In the genomic region with DNA sequence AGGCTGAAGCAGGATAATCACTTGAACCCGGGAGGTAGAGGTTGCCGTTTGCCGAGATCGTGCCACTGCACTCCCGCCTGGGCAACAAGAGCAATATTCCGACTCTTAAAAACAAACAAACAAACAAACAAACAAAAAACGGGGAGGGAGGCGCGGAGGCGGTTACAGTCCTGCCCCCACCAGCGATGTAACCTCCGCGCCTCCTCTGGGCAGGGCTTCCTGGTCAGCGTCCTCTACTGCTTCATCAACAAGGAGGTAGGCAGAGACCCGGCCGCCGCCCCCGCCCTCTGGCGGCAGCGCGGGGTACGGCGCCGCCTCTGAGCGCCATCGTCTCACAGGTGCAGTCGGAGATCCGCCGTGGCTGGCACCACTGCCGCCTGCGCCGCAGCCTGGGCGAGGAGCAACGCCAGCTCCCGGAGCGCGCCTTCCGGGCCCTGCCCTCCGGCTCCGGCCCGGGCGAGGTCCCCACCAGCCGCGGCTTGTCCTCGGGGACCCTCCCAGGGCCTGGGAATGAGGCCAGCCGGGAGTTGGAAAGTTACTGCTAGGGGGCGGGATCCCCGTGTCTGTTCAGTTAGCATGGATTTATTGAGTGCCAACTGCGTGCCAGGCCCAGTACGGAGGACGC, we compare ENCODE assay signal across 1 cellular context.
A peak's percentile ranks its signal among the peaks of the same experiment; 100 is the strongest.
TF ChIP-seq lines count a peak whose summit lies in the region.

No MANE protein-coding gene starts in this region.

TF ChIP-seq in IMR-90, 13 proteins besides CTCF, POLR2A, EP300 and RAD21:
- TF ChIP-seq RCOR1 (IDR thresholded peaks at IDR 0.05; ENCODE audit: insufficient replicate concordance, low read length) (peak; percentile 50), MXI1 (IDR thresholded peaks at IDR 0.05; ENCODE audit: borderline replicate concordance, low read depth, low read length) (no peak), SMC3 (IDR thresholded peaks at IDR 0.05; ENCODE audit: low read depth, low read length) (peak; percentile 74), BHLHE40 (IDR thresholded peaks at IDR 0.05; ENCODE audit: low read depth, low read length) (no peak), MAZ (IDR thresholded peaks at IDR 0.05; ENCODE audit: borderline replicate concordance, low read depth, low read length) (peak; percentile 35; the same call in 1 of the 2 replicates), NFE2L2 (IDR thresholded peaks at IDR 0.05; ENCODE audit: low read depth, low read length) (no peak), MAFK (IDR thresholded peaks at IDR 0.05; ENCODE audit: low read depth, low read length) (no peak), CHD1 (IDR thresholded peaks at IDR 0.05; ENCODE audit: low read depth, low read length) (no peak), RFX5 (IDR thresholded peaks at IDR 0.05; ENCODE audit: low read depth, low read length) (no peak)
- TF ChIP-seq, protein P1, sequence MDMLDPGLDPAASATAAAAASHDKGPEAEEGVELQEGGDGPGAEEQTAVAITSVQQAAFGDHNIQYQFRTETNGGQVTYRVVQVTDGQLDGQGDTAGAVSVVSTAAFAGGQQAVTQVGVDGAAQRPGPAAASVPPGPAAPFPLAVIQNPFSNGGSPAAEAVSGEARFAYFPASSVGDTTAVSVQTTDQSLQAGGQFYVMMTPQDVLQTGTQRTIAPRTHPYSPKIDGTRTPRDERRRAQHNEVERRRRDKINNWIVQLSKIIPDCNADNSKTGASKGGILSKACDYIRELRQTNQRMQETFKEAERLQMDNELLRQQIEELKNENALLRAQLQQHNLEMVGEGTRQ (IDR thresholded peaks at IDR 0.05; ENCODE audit: low read depth, low read length): no peak
